26 cellular contexts compared by ENCODE assay signal in genomic region chr2:230930928-230931555, GRCh38. TPM values are rescaled to one million over a fixed set of nuclear protein-coding genes. Genes with fewer than 3 reads are reported as not detected.
DNase-seq lines count a peak whose midpoint lies in the region; ATAC-seq and TF ChIP-seq lines count a peak whose summit lies in the region.
"Had no signal": no experiment of that assay in that cellular context is flagged by ENCODE, and none has a peak within 500 bp of the region (broad histone marks: within the 10 kb centered on the region; RNA-seq: fewer than 3 reads in every experiment).

No MANE protein-coding gene starts in this region.

- no peaks in the 10 kb centered on the region for H3K36me3 ChIP-seq in Loucy (ENCODE audit: insufficient read depth, low read length)
- H3K36me3 ChIP-seq in endodermal cell (ENCODE audit: control insufficient read depth, insufficient read depth, low read length), result no peaks in the 10 kb centered on the region
- H3K36me3 ChIP-seq: left ventricle myocardium inferior, Peyer's patch, SJCRH30, transverse colon had no signal

- H3K27ac ChIP-seq in endodermal cell (ENCODE audit: low read depth, low read length), result no peak overlapping the region
- H3K27ac ChIP-seq: KMS-11, Peyer's patch, SJCRH30, transverse colon had no signal

- H3K4me3 ChIP-seq in Loucy (ENCODE audit: low read length, poor library complexity, severe bottlenecking) (no peak overlapping the region), endodermal cell (ENCODE audit: low read length) (no peak overlapping the region)
- H3K4me3 ChIP-seq: left ventricle myocardium inferior, Peyer's patch, SJCRH30, transverse colon had no signal

- H3K4me2 ChIP-seq in Loucy (ENCODE audit: low read depth, low read length, poor library complexity, severe bottlenecking), result peak overlapping the region; percentile 10
- H3K4me2 ChIP-seq: KMS-11 had no signal

- no peak overlapping the region for H2AFZ ChIP-seq in Loucy (ENCODE audit: low read length)

- H3K4me1 ChIP-seq in Loucy (ENCODE audit: insufficient read depth, low read length, poor library complexity, severe bottlenecking), result peaks cover 34% of the 10 kb centered on the region
- no peaks in the 10 kb centered on the region for H3K4me1 ChIP-seq in endodermal cell (ENCODE audit: control insufficient read depth, insufficient read depth, low read length)
- H3K4me1 ChIP-seq: Peyer's patch, SJCRH30, transverse colon had no signal

- 92% methylated on average over 4 to 10 of the region's 10 CpGs for WGBS in endodermal cell (ENCODE audit: insufficient coverage in 1 of 2, insufficient read length in 1 of 2), 2 experiments

- H3K9me2 ChIP-seq in Loucy (replicated peaks; ENCODE audit: low read depth, low read length), result no peaks in the 10 kb centered on the region

- H3F3A ChIP-seq in Loucy (ENCODE audit: low read depth), result no peaks in the 10 kb centered on the region

- H3K27me3 Mint-ChIP-seq in endodermal cell (ENCODE audit: insufficient read depth) (no peaks in the 10 kb centered on the region), progenitor cell of endocrine pancreas (peaks cover 5% of the 10 kb centered on the region), T-helper 17 cell (peaks cover 16% of the 10 kb centered on the region)
- H3K27me3 Mint-ChIP-seq: T-cell had no signal

- H3K4me1 Mint-ChIP-seq in endodermal cell, result peaks cover 4% of the 10 kb centered on the region
- no peaks in the 10 kb centered on the region for H3K4me1 Mint-ChIP-seq in progenitor cell of endocrine pancreas (ENCODE audit: low read depth)
- peaks cover 11% of the 10 kb centered on the region for H3K4me1 Mint-ChIP-seq in T-helper 17 cell
- H3K4me1 Mint-ChIP-seq: B cell had no signal

- H3K9me3 ChIP-seq in Loucy (ENCODE audit: insufficient read depth, low read depth, low read length), result no peaks in the 10 kb centered on the region; the same call in 1 of the 2 replicates
- no peaks in the 10 kb centered on the region for H3K9me3 ChIP-seq in endodermal cell (ENCODE audit: control insufficient read depth, low read length)
- no peaks in the 10 kb centered on the region for H3K9me3 ChIP-seq in T-helper 17 cell (ENCODE audit: control insufficient read depth, low read length, poor library complexity, severe bottlenecking)
- H3K9me3 ChIP-seq: left ventricle myocardium inferior, Peyer's patch, SJCRH30, transverse colon had no signal

- H3K9ac ChIP-seq in Loucy (ENCODE audit: low read depth, low read length, poor library complexity, severe bottlenecking), result no peak overlapping the region
- H3K9ac ChIP-seq in endodermal cell (ENCODE audit: extremely low read depth, low read length, poor library complexity, severe bottlenecking), result no peak overlapping the region
- H3K9ac ChIP-seq: KMS-11 had no signal

- H3K9me3 Mint-ChIP-seq in endodermal cell (peaks cover 6% of the 10 kb centered on the region), progenitor cell of endocrine pancreas (ENCODE audit: low read depth) (peaks cover 3% of the 10 kb centered on the region)

- no peaks in the 10 kb centered on the region for H3K36me3 Mint-ChIP-seq in endodermal cell (ENCODE audit: low read depth)
- no peaks in the 10 kb centered on the region for H3K36me3 Mint-ChIP-seq in progenitor cell of endocrine pancreas (ENCODE audit: insufficient read depth)
- no peaks in the 10 kb centered on the region for H3K36me3 Mint-ChIP-seq in T-helper 17 cell (ENCODE audit: low read depth)
- H3K36me3 Mint-ChIP-seq: T-cell had no signal

- H3K27me3 ChIP-seq in Loucy (ENCODE audit: insufficient read depth, low read length, poor library complexity, severe bottlenecking) (no peaks in the 10 kb centered on the region), endodermal cell (ENCODE audit: control insufficient read depth, insufficient read depth, low read length, poor library complexity, severe bottlenecking) (no peaks in the 10 kb centered on the region)
- H3K27me3 ChIP-seq: Peyer's patch, transverse colon had no signal

- H3K4me3 Mint-ChIP-seq in endodermal cell (no peak overlapping the region), progenitor cell of endocrine pancreas (ENCODE audit: low read depth) (no peak overlapping the region), T-helper 17 cell (no peak overlapping the region)
- H3K4me3 Mint-ChIP-seq: B cell; stimulated activated naive CD8-positive, alpha-beta T cell treated with anti-CD3 and anti-CD28 coated beads, Interleukin-15, Interleukin-2, amounts not matched to agents 100 ng/mL and 50 ng/mL, for 24 hours; T-cell had no signal

- H3K79me2 ChIP-seq in Loucy (ENCODE audit: insufficient read depth, low read length), result no peaks in the 10 kb centered on the region

- DNase-seq in NCI-H748 (lab: John Stamatoyannopoulos, UW; ENCODE audit: unreplicated experiment), result peak; percentile 32
- DNase-seq in NCI-H748 treated with DMSO at 0.1 percent for 48 hours (lab: John Stamatoyannopoulos, UW), result no peak
- peak; percentile 28 for DNase-seq in endodermal cell
- no peak for DNase-seq in progenitor cell of endocrine pancreas (ENCODE audit: low spot score, unreplicated experiment)
- DNase-seq in activated naive CD4-positive, alpha-beta T cell treated with anti-CD3 and anti-CD28 coated beads, Interleukin-2, amount 50 U/mL, for 16 hours, result no peak
- no peak for DNase-seq in T-helper 17 cell
- DNase-seq: COR-L47; DND-41; left ventricle myocardium inferior; midbrain; NCI-H1048; NCI-H1930; NCI-H446 treated with DMSO at 0.1 percent for 48 hours; NK-92 treated with Interleukin-12 subunit alpha and Interleukin-12 subunit beta, amount 100 ng/mL, for 24 hours; Peyer's patch; SJCRH30; stimulated activated CD4-positive, alpha-beta T cell treated with anti-CD3 and anti-CD28 coated beads, Interleukin-4, amount 100 ng/mL, for 24 hours; T-cell; transverse colon had no signal

- ATAC-seq in HG03135 (IDR thresholded peaks at IDR 0.05; ENCODE audit: unreplicated experiment), result no peak
- no peak for ATAC-seq in T-helper 17 cell
- ATAC-seq: T-cell had no signal

- H3K27ac Mint-ChIP-seq in endodermal cell (no peak overlapping the region), progenitor cell of endocrine pancreas (peak overlapping the region; percentile 3), T-helper 17 cell (no peak overlapping the region)
- H3K27ac Mint-ChIP-seq: B cell; stimulated activated naive CD8-positive, alpha-beta T cell treated with anti-CD3 and anti-CD28 coated beads, Interleukin-15, Interleukin-2, amounts not matched to agents 100 ng/mL and 50 ng/mL, for 24 hours; T-cell had no signal

- no peaks in the 10 kb centered on the region for H4K20me1 ChIP-seq in Loucy (ENCODE audit: insufficient read depth, low read length, poor library complexity, severe bottlenecking)

- TF ChIP-seq CTCF in Loucy (conservative IDR thresholded peaks at IDR 0.05; ENCODE audit: low read length) (no peak), endodermal cell (conservative IDR thresholded peaks at IDR 0.05) (no peak), progenitor cell of endocrine pancreas (IDR thresholded peaks at IDR 0.05; ENCODE audit: unreplicated experiment) (no peak)

RNA-seq across cellular contexts. Expression of gene GPR55, which starts 6.0 kb away (rescaled TPM):
- total RNA-seq in endodermal cell (1 to 10 TPM; 2.6 to 7.5 TPM), progenitor cell of endocrine pancreas (not detected in 2 replicates), T-helper 17 cell (1 to 10 TPM; 3.8 to 8.3 TPM)
- 0.64 TPM for polyA plus RNA-seq in endodermal cell (2013, experiment 1 of 2)
- 0.21 TPM for polyA plus RNA-seq in endodermal cell (2013, experiment 2 of 2)
- total RNA-seq: dermis microvascular lymphatic vessel endothelial cell, left ventricle myocardium inferior had no signal
- polyA plus RNA-seq: neural cell had no signal

Comparison
In these comparisons a context has a peak if more than half of its experiments do, and no peak if none do; other contexts are left out.
1. DNase-seq: peak in NCI-H748 (single experiment) and endodermal cell (single experiment); none in NCI-H748 treated with DMSO at 0.1 percent for 48 hours (single experiment), progenitor cell of endocrine pancreas (single experiment), activated naive CD4-positive, alpha-beta T cell treated with anti-CD3 and anti-CD28 coated beads, Interleukin-2, amount 50 U/mL, for 16 hours (single experiment) and T-helper 17 cell (0 of 3).